Comparison of ENCODE assay signal across 17 cellular contexts in genomic region chr3:141465221-141465620, GRCh38. TPM values are rescaled to one million over a fixed set of nuclear protein-coding genes. Genes with fewer than 3 reads are reported as not detected.
DNase-seq lines count a peak whose midpoint lies in the region; ATAC-seq and TF ChIP-seq lines count a peak whose summit lies in the region.
"Had no signal": no experiment of that assay in that cellular context is flagged by ENCODE, and none has a peak within 500 bp of the region (broad histone marks: within the 10 kb centered on the region; RNA-seq: fewer than 3 reads in every experiment).

No MANE protein-coding gene starts in this region.

- H3K9me3 ChIP-seq in AG04450 (ENCODE audit: control insufficient read depth, insufficient read depth, low read length) = 0 out of 2 replicates have a peak, but pooled peaks cover 5% of the 10 kb centered on the region
- no peaks in the 10 kb centered on the region for H3K9me3 ChIP-seq in lower lobe of right lung
- H3K9me3 ChIP-seq: ascending aorta, pancreas had no signal

- H3K4me3 ChIP-seq in AG04450 (ENCODE audit: low read depth, low read length) (no peak overlapping the region), lower lobe of right lung (no peak overlapping the region)
- H3K4me3 ChIP-seq: ascending aorta, pancreas had no signal

- H3K9me3 Mint-ChIP-seq in stimulated activated naive CD8-positive, alpha-beta T cell treated with anti-CD3 and anti-CD28 coated beads, Interleukin-15, amount 100 ng/mL, for 72 hours = peaks cover 13 to 21% of the 10 kb centered on the region in 2 donors

- DNase-seq in AG04450 (ENCODE audit: low read depth, low spot score) (no peak), cerebellar cortex (ENCODE audit: low spot score) (peak; percentile 28), lower lobe of right lung (no peak), globus pallidus (ENCODE audit: low spot score) (no peak)
- DNase-seq in stimulated activated naive CD8-positive, alpha-beta T cell treated with anti-CD3 and anti-CD28 coated beads, Interleukin-15, amount 100 ng/mL, for 72 hours = no peak
- DNase-seq: activated T-cell treated with anti-CD3 and anti-CD28 coated beads, Interleukin-2, amount 50 U/mL, for 24 hours; COR-L47; NCI-H1436 treated with DMSO at 0.1 percent for 48 hours; NCI-H748 treated with DMSO at 0.1 percent for 48 hours; pancreas; stimulated activated naive B cell treated with anti-CD40 and anti-IgM and Interleukin-4, amounts not matched to agents 10 μg/mL and 1 μg/mL and 100 μg/mL, for 72 hours had no signal

- H3K36me3 ChIP-seq in lower lobe of right lung = no peaks in the 10 kb centered on the region
- H3K36me3 ChIP-seq: ascending aorta, pancreas had no signal

- intact Hi-C loops in lower lobe of right lung (cut with DNase I) = no loop called here

- H3K27me3 ChIP-seq in AG04450 (ENCODE audit: control insufficient read depth, insufficient read depth, low read length) = no peaks in the 10 kb centered on the region
- no peaks in the 10 kb centered on the region for H3K27me3 ChIP-seq in lower lobe of right lung (ENCODE audit: low read depth)
- H3K27me3 ChIP-seq: ascending aorta, pancreas had no signal

- no peaks in the 10 kb centered on the region for H3K4me1 ChIP-seq in lower lobe of right lung
- H3K4me1 ChIP-seq: ascending aorta, pancreas had no signal

- H3K27ac ChIP-seq in AG04450 (ENCODE audit: low read depth, low read length) = no peak overlapping the region
- H3K27ac ChIP-seq in lower lobe of right lung = no peak overlapping the region
- H3K27ac ChIP-seq: ascending aorta, epithelial cell of prostate, pancreas had no signal

- no peaks in the 10 kb centered on the region for H3K27me3 Mint-ChIP-seq in stimulated activated naive CD8-positive, alpha-beta T cell treated with anti-CD3 and anti-CD28 coated beads, Interleukin-15, amount 100 ng/mL, for 72 hours
- H3K27me3 Mint-ChIP-seq: activated T-cell treated with anti-CD3 and anti-CD28 coated beads, Interleukin-2, amount 50 U/mL, for 24 hours; stimulated activated naive B cell treated with anti-CD40 and anti-IgM and Interleukin-4, amounts not matched to agents 10 μg/mL and 1 μg/mL and 100 μg/mL, for 72 hours had no signal

- CTCF ChIA-PET in AG04450 (lab: Charles Lee) = interaction anchor here (0.6 to 1.7 kb wide), 27 partner anchors 9 to 465 kb away, joined by 3 to 37 read pairs (median 4); partner anchors contain the start of genes PXYLP1 and RASA2

- H3K27ac Mint-ChIP-seq in stimulated activated naive CD8-positive, alpha-beta T cell treated with anti-CD3 and anti-CD28 coated beads, Interleukin-15, amount 100 ng/mL, for 72 hours = no peak overlapping the region
- H3K27ac Mint-ChIP-seq: activated T-cell treated with anti-CD3 and anti-CD28 coated beads, Interleukin-2, amount 50 U/mL, for 24 hours; stimulated activated naive B cell treated with anti-CD40 and anti-IgM and Interleukin-4, amounts not matched to agents 10 μg/mL and 1 μg/mL and 100 μg/mL, for 72 hours had no signal

- no peak overlapping the region for H3K4me3 Mint-ChIP-seq in stimulated activated naive CD8-positive, alpha-beta T cell treated with anti-CD3 and anti-CD28 coated beads, Interleukin-15, amount 100 ng/mL, for 72 hours
- H3K4me3 Mint-ChIP-seq: activated T-cell treated with anti-CD3 and anti-CD28 coated beads, Interleukin-2, amount 50 U/mL, for 24 hours; stimulated activated naive B cell treated with anti-CD40 and anti-IgM and Interleukin-4, amounts not matched to agents 10 μg/mL and 1 μg/mL and 100 μg/mL, for 72 hours had no signal

- TF ChIP-seq CTCF in AG04450 (IDR thresholded peaks at IDR 0.05; ENCODE audit: low read depth, low read length) (peak; percentile 45), LNCAP (IDR thresholded peaks at IDR 0.05) (peak; percentile 39), lower lobe of right lung (IDR thresholded peaks at IDR 0.05) (peak; percentile 10)

- ATAC-seq in lower lobe of right lung = no peak
- no peak for ATAC-seq in HG03460 (IDR thresholded peaks at IDR 0.05; ENCODE audit: unreplicated experiment)
- no peak for ATAC-seq in GM21423 (IDR thresholded peaks at IDR 0.05; ENCODE audit: unreplicated experiment)
- no peak for ATAC-seq in stimulated activated naive CD8-positive, alpha-beta T cell treated with anti-CD3 and anti-CD28 coated beads, Interleukin-15, amount 100 ng/mL, for 72 hours
- ATAC-seq: activated CD4-positive, CD25-positive, alpha-beta regulatory T cell treated with anti-CD3 and anti-CD28 coated beads, Interleukin-2, amount 50 U/mL, for 24 hours; pancreas; stimulated activated naive B cell treated with anti-CD40 and anti-IgM and Interleukin-4, amounts not matched to agents 10 μg/mL and 1 μg/mL and 100 μg/mL, for 72 hours had no signal

- POLR2A ChIA-PET in AG04450 (lab: Yijun Ruan, JAX) = interaction anchor here (0.7 kb wide), 2 partner anchors 65 to 77 kb away, joined by 3 to 4 read pairs; no protein-coding TSS in a partner anchor

- peaks cover 8% of the 10 kb centered on the region for H3K4me1 Mint-ChIP-seq in stimulated activated naive CD8-positive, alpha-beta T cell treated with anti-CD3 and anti-CD28 coated beads, Interleukin-15, amount 100 ng/mL, for 72 hours

RNA-seq across cellular contexts. Expression of gene RASA2, which starts 21.6 kb away (rescaled TPM):
- polyA plus RNA-seq in AG04450 (2011; rRNA removed) = 7.7 and 11.6 TPM in 2 replicates
- 8.7 and 15.6 TPM in 2 replicates for polyA minus RNA-seq in AG04450 (2011; rRNA and poly(A)+ RNA removed)
- 21.5 TPM for total RNA-seq in lower lobe of right lung
